In genomic region chr10:79862269-79862668, GRCh38 we compare ENCODE assay signal across 10 cellular contexts. TPM values are rescaled to one million over a fixed set of nuclear protein-coding genes. Genes with fewer than 3 reads are reported as not detected.
"Had no signal": no experiment of that assay in that cellular context is flagged by ENCODE, and none has a peak within 500 bp of the region (broad histone marks: within the 10 kb centered on the region; RNA-seq: fewer than 3 reads in every experiment).

No MANE protein-coding gene starts in this region.

RNA-seq across cellular contexts. Expression of gene NUTM2E, which starts 35.7 kb away (rescaled TPM):
- total RNA-seq: dermis blood vessel endothelial cell, endothelial cell of umbilical vein, epithelial cell of proximal tubule, esophagus muscularis mucosa, left cardiac atrium, left lung, lower lobe of right lung, lung microvascular endothelial cell, mesenteric fat pad had no signal
- polyA plus RNA-seq: naive thymus-derived CD4-positive, alpha-beta T cell had no signal
